In the genomic region with DNA sequence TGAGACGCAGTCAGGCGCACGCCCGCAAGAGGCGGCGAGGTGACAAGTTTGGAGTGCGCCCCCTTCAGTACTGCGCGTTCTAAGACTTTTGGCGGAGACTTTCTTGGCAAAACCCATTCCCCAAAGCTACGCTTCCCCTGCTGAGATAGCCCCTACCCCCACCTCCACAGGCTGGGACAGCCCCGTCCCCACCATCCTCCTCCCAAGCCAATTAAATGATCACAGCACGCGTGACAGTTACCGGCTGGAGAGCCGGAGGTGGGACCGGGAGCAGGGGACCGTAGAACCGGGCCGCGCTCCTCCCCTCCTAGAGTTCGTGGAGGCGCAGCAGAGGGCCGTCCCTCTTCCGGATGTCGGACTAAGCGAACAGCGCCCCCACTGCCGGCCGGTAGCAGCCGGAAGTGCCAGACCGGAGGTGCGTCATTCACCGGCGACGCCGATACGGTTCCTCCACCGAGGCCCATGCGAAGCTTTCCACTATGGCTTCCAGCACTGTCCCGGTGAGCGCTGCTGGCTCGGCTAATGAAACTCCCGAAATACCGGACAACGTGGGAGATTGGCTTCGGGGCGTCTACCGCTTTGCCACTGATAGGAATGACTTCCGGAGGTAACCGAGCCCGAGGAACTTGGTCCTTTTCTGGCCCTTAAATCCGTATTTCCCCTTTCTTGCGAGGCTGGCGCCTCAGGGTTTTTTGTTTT, we compare ENCODE assay signal across 8 cellular contexts. TPM values are rescaled to one million over a fixed set of nuclear protein-coding genes. Genes with fewer than 3 reads are reported as not detected.
DNase-seq lines count a peak whose midpoint lies in the region; ATAC-seq and TF ChIP-seq lines count a peak whose summit lies in the region.

A gene (plus strand): TSS at position 476 of the 699 bp plus-strand sequence. CDS start 4 bp downstream, at position 480.

- ATAC-seq in GM19035 (IDR thresholded peaks at IDR 0.05; ENCODE audit: unreplicated experiment) (peak; percentile 87), HG03354 (IDR thresholded peaks at IDR 0.05; ENCODE audit: poor library complexity, severe bottlenecking, unreplicated experiment) (peak; percentile 80)
- ATAC-seq in activated CD4-positive, CD25-positive, alpha-beta regulatory T cell treated with anti-CD3 and anti-CD28 coated beads, Interleukin-2, amount 50 U/mL, for 24 hours: peak; percentile 83 to 84

- H3K36me3 ChIP-seq in kidney epithelial cell (ENCODE audit: control insufficient read depth, insufficient read depth, low read length): no peaks in the 10 kb centered on the region

- peak; percentile 80 for TF ChIP-seq CTCF in kidney epithelial cell (IDR thresholded peaks at IDR 0.05; ENCODE audit: insufficient read depth, low read length, poor library complexity, severe bottlenecking)

- peak; percentile 90 to 94 for DNase-seq in AML-193 (lab: John Stamatoyannopoulos, UW)
- DNase-seq in NCI-H446 (lab: John Stamatoyannopoulos, UW): peak; percentile 91 to 96
- peak; percentile 93 for DNase-seq in cerebellar cortex (ENCODE audit: low spot score)
- peak; percentile 71 for DNase-seq in kidney epithelial cell (ENCODE audit: low read depth)
- peak; percentile 94 to 95 for DNase-seq in stimulated activated CD4-positive, alpha-beta T cell treated with anti-CD3 and anti-CD28 coated beads, Interleukin-15, amount 100 ng/mL, for 48 hours (ENCODE audit: low read depth in 2 of 2)

- no peaks in the 10 kb centered on the region for H3K27me3 ChIP-seq in kidney epithelial cell (ENCODE audit: control insufficient read depth, insufficient read depth, low read length)

- H3K4me3 ChIP-seq in kidney epithelial cell (ENCODE audit: low read depth, low read length): peak within 1 kb of the TSS; percentile 74

RNA-seq across cellular contexts. Expression of the gene that starts here (rescaled TPM):
- total RNA-seq in kidney epithelial cell: 125 and 143 TPM in 2 replicates

Comparison
In these comparisons a context has a peak if more than half of its experiments do, and no peak if none do; other contexts are left out.
1. Peak in every context shown above with its lines: DNase-seq, ATAC-seq and H3K4me3 ChIP-seq.